12 cellular contexts compared by ENCODE assay signal in the genomic region with DNA sequence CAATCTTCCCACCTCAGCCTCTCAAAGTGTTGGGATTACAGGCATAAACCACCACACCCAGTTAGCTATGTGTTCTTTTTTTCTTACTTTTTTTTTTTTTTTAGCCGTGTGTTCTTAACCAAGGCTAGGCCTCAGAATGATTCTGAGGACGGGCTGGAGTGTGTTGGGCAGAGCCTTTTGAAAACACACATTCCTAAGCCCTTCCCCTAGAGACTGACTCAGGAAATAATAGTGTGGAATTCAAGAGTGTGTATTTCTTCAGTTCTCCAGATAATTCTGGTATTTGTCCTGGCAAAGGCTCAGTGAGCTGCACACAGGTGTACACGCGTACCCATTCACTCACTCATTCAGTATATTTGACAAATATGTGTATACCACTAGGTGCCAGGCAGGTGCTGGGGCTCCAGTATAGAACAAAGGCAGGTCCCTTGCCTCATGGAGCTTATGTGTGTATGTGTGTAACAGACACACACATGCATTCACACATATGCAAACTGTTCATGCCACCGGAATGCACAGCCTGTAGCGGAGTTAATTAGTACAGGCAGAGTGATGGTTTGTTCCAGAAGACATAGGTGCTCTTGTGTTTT. TPM values are rescaled to one million over a fixed set of nuclear protein-coding genes. Genes with fewer than 3 reads are reported as not detected.
DNase-seq lines count a peak whose midpoint lies in the region; ATAC-seq and TF ChIP-seq lines count a peak whose summit lies in the region.
"Had no signal": no experiment of that assay in that cellular context is flagged by ENCODE, and none has a peak within 500 bp of the region (broad histone marks: within the 10 kb centered on the region; RNA-seq: fewer than 3 reads in every experiment).

No MANE protein-coding gene starts in this region.

- DNase-seq in activated CD4-positive, alpha-beta T cell treated with anti-CD3 and anti-CD28 coated beads, Interleukin-2, amount 10 ng/mL, durations not matched to agents 7 days and 5 days, result no peak
- no peak for DNase-seq in activated CD4-positive, alpha-beta T cell treated with anti-CD3 and anti-CD28 coated beads for 36 hours
- peak; percentile 82 for DNase-seq in astrocyte of the spinal cord (ENCODE audit: low read depth, low spot score)
- DNase-seq in iris pigment epithelial cell (ENCODE audit: low read depth), result peak; percentile 86
- DNase-seq in stomach, result peak; percentile 15
- DNase-seq in NCI-H2171 treated with DMSO at 0.1 percent for 48 hours (lab: John Stamatoyannopoulos, UW), result no peak
- no peak for DNase-seq in NCI-H345 treated with DMSO at 0.1 percent for 48 hours (lab: John Stamatoyannopoulos, UW; ENCODE audit: unreplicated experiment)
- no peak for DNase-seq in kidney tubule cell (ENCODE audit: low spot score)
- DNase-seq: NCI-H187 treated with DMSO at 0.1 percent for 48 hours; stimulated activated naive CD4-positive, alpha-beta T cell treated with Interleukin-2 at 50 U/mL for 16 hours had no signal

- intact Hi-C loops in activated CD4-positive, alpha-beta T cell treated with anti-CD3 and anti-CD28 coated beads for 36 hours (cut with DNase I, micrococcal nuclease), result loop anchor here in 1 of 2 experiments (2.0 kb wide), 1 partner anchor 249 kb away; no protein-coding TSS in a partner anchor
- intact Hi-C loops in stomach (cut with DNase I; ENCODE audit: low total_unique reads), result no loop called here

- no peaks in the 10 kb centered on the region for H3K27me3 Mint-ChIP-seq in activated CD4-positive, alpha-beta T cell treated with anti-CD3 and anti-CD28 coated beads, Interleukin-2, amount 10 ng/mL, durations not matched to agents 7 days and 5 days
- no peaks in the 10 kb centered on the region for H3K27me3 Mint-ChIP-seq in activated CD4-positive, alpha-beta T cell treated with anti-CD3 and anti-CD28 coated beads for 36 hours

- ATAC-seq in activated CD4-positive, alpha-beta T cell treated with anti-CD3 and anti-CD28 coated beads for 36 hours, result no peak
- ATAC-seq: GM12878 had no signal

- H3K4me1 Mint-ChIP-seq in activated CD4-positive, alpha-beta T cell treated with anti-CD3 and anti-CD28 coated beads, Interleukin-2, amount 10 ng/mL, durations not matched to agents 7 days and 5 days, result peaks cover 88% of the 10 kb centered on the region
- peaks cover 73% of the 10 kb centered on the region for H3K4me1 Mint-ChIP-seq in activated CD4-positive, alpha-beta T cell treated with anti-CD3 and anti-CD28 coated beads for 36 hours

- no peak for TF ChIP-seq POLR2A in stomach (IDR thresholded peaks at IDR 0.05)

- no peaks in the 10 kb centered on the region for H3K9me3 ChIP-seq in stomach

- H3K4me3 ChIP-seq in astrocyte of the spinal cord (ENCODE audit: low read depth, low read length), result no peak overlapping the region
- H3K4me3 ChIP-seq in stomach, result no peak overlapping the region
- H3K4me3 ChIP-seq: GM12878, SK-N-MC had no signal

- TF ChIP-seq CTCF in astrocyte of the spinal cord (IDR thresholded peaks at IDR 0.05; ENCODE audit: low read depth, low read length), result no peak
- no peak for TF ChIP-seq CTCF in stomach (IDR thresholded peaks at IDR 0.05)

- H3K36me3 Mint-ChIP-seq in activated CD4-positive, alpha-beta T cell treated with anti-CD3 and anti-CD28 coated beads, Interleukin-2, amount 10 ng/mL, durations not matched to agents 7 days and 5 days (ENCODE audit: low read depth), result peaks cover 55% of the 10 kb centered on the region
- H3K36me3 Mint-ChIP-seq in activated CD4-positive, alpha-beta T cell treated with anti-CD3 and anti-CD28 coated beads for 36 hours (ENCODE audit: low read depth), result peaks cover 42% of the 10 kb centered on the region

- CTCF ChIA-PET in activated CD4-positive, alpha-beta T cell treated with anti-CD3 and anti-CD28 coated beads, Interleukin-2, amount 10 ng/mL, durations not matched to agents 7 days and 5 days (lab: Charles Lee), result interaction anchor here (0.5 to 4.7 kb wide), 11 partner anchors 10 to 249 kb away, joined by 3 to 45 read pairs (median 7); a partner anchor contains a TSS
- CTCF ChIA-PET in activated CD4-positive, alpha-beta T cell treated with anti-CD3 and anti-CD28 coated beads for 36 hours (lab: Charles Lee), result interaction anchor here (0.6 to 2.9 kb wide), 17 partner anchors 8 to 224 kb away, joined by 3 to 15 read pairs (median 4); a partner anchor contains a TSS

- H3K27me3 ChIP-seq in stomach, result no peaks in the 10 kb centered on the region

- POLR2A ChIA-PET in activated CD4-positive, alpha-beta T cell treated with anti-CD3 and anti-CD28 coated beads, Interleukin-2, amount 10 ng/mL, durations not matched to agents 7 days and 5 days (lab: Charles Lee), result interaction anchor here (0.5 to 0.6 kb wide), 2 partner anchors 11 to 18 kb away, joined by 4 to 6 read pairs; no protein-coding TSS in a partner anchor
- POLR2A ChIA-PET in activated CD4-positive, alpha-beta T cell treated with anti-CD3 and anti-CD28 coated beads for 36 hours (lab: Charles Lee), result no interaction called here

- WGBS in stomach, 5 donors, result 40 to 68% (median 57%) methylated on average over 6 of the region's 6 CpGs

- TF ChIP-seq EP300 in stomach (IDR thresholded peaks at IDR 0.05), result no peak

- no peak overlapping the region for H3K4me3 Mint-ChIP-seq in activated CD4-positive, alpha-beta T cell treated with anti-CD3 and anti-CD28 coated beads, Interleukin-2, amount 10 ng/mL, durations not matched to agents 7 days and 5 days
- no peak overlapping the region for H3K4me3 Mint-ChIP-seq in activated CD4-positive, alpha-beta T cell treated with anti-CD3 and anti-CD28 coated beads for 36 hours

- peak overlapping the region; percentile 74 for H3K27ac Mint-ChIP-seq in activated CD4-positive, alpha-beta T cell treated with anti-CD3 and anti-CD28 coated beads, Interleukin-2, amount 10 ng/mL, durations not matched to agents 7 days and 5 days
- no peak overlapping the region for H3K27ac Mint-ChIP-seq in activated CD4-positive, alpha-beta T cell treated with anti-CD3 and anti-CD28 coated beads for 36 hours

- peak overlapping the region in 3 of 5 donors; percentile 38 to 57 (median 39) for H3K27ac ChIP-seq in stomach
- H3K27ac ChIP-seq: SK-N-MC had no signal

- in situ Hi-C loops in astrocyte of the spinal cord (cut with HindIII; ENCODE audit: low sequenced_read_pairs), result no loop called here

- no peaks in the 10 kb centered on the region for H3K9me3 Mint-ChIP-seq in activated CD4-positive, alpha-beta T cell treated with anti-CD3 and anti-CD28 coated beads, Interleukin-2, amount 10 ng/mL, durations not matched to agents 7 days and 5 days
- H3K9me3 Mint-ChIP-seq in activated CD4-positive, alpha-beta T cell treated with anti-CD3 and anti-CD28 coated beads for 36 hours (ENCODE audit: low read depth), result no peaks in the 10 kb centered on the region

- H3K36me3 ChIP-seq in stomach, result peaks cover 2 to 69% (median 57%) of the 10 kb centered on the region in 4 donors

- peaks cover 4 to 47% (median 18%) of the 10 kb centered on the region in 4 donors for H3K4me1 ChIP-seq in stomach

RNA-seq across cellular contexts. Expression of a gene that starts 19.4 kb away (rescaled TPM):
- 100 to 1,000 TPM; 146 to 159 TPM for total RNA-seq in activated CD4-positive, alpha-beta T cell treated with anti-CD3 and anti-CD28 coated beads, Interleukin-2, amount 10 ng/mL, durations not matched to agents 7 days and 5 days
- total RNA-seq in activated CD4-positive, alpha-beta T cell treated with anti-CD3 and anti-CD28 coated beads for 36 hours, result 10 to 100 TPM; 68.4 to 81.2 TPM
- total RNA-seq in stomach, result 100 to 1,000 TPM in 2 of 5 donors, 10 to 100 TPM in 3; 20.1 to 385 (median 23.9) TPM
- polyA plus RNA-seq in stomach, result 1 to 10 TPM; 5.5 to 5.8 (median 5.6) TPM

RNA-seq across cellular contexts. Expression of a gene that starts 42.7 kb away (rescaled TPM):
- total RNA-seq in activated CD4-positive, alpha-beta T cell treated with anti-CD3 and anti-CD28 coated beads, Interleukin-2, amount 10 ng/mL, durations not matched to agents 7 days and 5 days, result 10 to 100 TPM; 21.5 to 23.4 TPM
- 10 to 100 TPM; 29.5 to 33.1 TPM for total RNA-seq in activated CD4-positive, alpha-beta T cell treated with anti-CD3 and anti-CD28 coated beads for 36 hours
- 10 to 100 TPM in 4 of 5 donors, under 1 TPM in 1; 0.45 to 27.5 (median 15.2) TPM for total RNA-seq in stomach
- polyA plus RNA-seq in stomach, result 1 to 10 TPM; 4.3 to 9.5 (median 5.0) TPM

RNA-seq across cellular contexts. Expression of a gene that starts 42.8 kb away (rescaled TPM):
- total RNA-seq in activated CD4-positive, alpha-beta T cell treated with anti-CD3 and anti-CD28 coated beads, Interleukin-2, amount 10 ng/mL, durations not matched to agents 7 days and 5 days, result 10 to 100 TPM; 12.9 to 14.4 TPM
- 10 to 100 TPM; 13.7 to 17.1 TPM for total RNA-seq in activated CD4-positive, alpha-beta T cell treated with anti-CD3 and anti-CD28 coated beads for 36 hours
- 1 to 10 TPM in 3 of 5 donors, not detected in 2; 4.6 to 8.9 (median 7.3) TPM for total RNA-seq in stomach
- polyA plus RNA-seq in stomach, result 1 to 10 TPM; 6.3 to 9.7 (median 7.3) TPM

RNA-seq across cellular contexts. Expression of a gene that starts 50.1 kb away (rescaled TPM):
- total RNA-seq in activated CD4-positive, alpha-beta T cell treated with anti-CD3 and anti-CD28 coated beads, Interleukin-2, amount 10 ng/mL, durations not matched to agents 7 days and 5 days, result not detected
- total RNA-seq in activated CD4-positive, alpha-beta T cell treated with anti-CD3 and anti-CD28 coated beads for 36 hours, result not detected
- not detected for total RNA-seq in stomach
- not detected for polyA plus RNA-seq in stomach
- total RNA-seq: GM12878 had no signal
- polyA plus RNA-seq: GM12878 had no signal

Comparison
In these comparisons a context has a peak if more than half of its experiments do, and no peak if none do; other contexts are left out.
1. DNase-seq: peak in astrocyte of the spinal cord (single experiment), iris pigment epithelial cell (single experiment) and stomach (single experiment); none in activated CD4-positive, alpha-beta T cell treated with anti-CD3 and anti-CD28 coated beads, Interleukin-2, amount 10 ng/mL, durations not matched to agents 7 days and 5 days (single experiment), activated CD4-positive, alpha-beta T cell treated with anti-CD3 and anti-CD28 coated beads for 36 hours (single experiment), NCI-H2171 treated with DMSO at 0.1 percent for 48 hours (single experiment), NCI-H345 treated with DMSO at 0.1 percent for 48 hours (single experiment) and kidney tubule cell (single experiment).